In the genomic region with DNA sequence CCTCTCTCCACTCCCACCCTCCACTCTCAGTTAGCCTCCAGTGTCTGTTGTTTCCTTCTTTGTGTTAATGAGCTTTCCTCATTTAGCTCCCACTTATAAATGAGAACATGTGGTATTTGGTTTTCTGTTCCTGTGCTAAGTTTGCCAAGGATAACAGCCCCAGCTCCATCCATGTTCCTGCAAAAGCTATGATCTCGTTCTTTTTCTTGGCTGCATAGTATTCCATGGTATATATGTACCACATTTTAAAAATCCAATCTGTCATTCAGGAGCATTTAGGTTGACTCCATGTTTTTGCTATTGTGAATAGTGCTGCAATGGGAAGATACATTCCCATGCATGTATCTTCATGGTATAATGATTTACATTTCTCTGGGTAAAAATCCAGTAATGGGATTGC, we compare ENCODE assay signal across 4 cellular contexts.
A peak's percentile ranks its signal among the peaks of the same experiment; 100 is the strongest.
TF ChIP-seq lines count a peak whose summit lies in the region.

No MANE protein-coding gene starts in this region.

TF ChIP-seq in HepG2, 621 proteins besides CTCF, POLR2A, EP300 and RAD21:
- TF ChIP-seq ZMYM3 (CRISPR knock-in tag; IDR thresholded peaks at IDR 0.05) (0 out of 2 replicates have a peak, but pooled peaks have one; percentile 27), ZNF124 (CRISPR knock-in tag; IDR thresholded peaks at IDR 0.05) (no peak)

TF ChIP-seq in HCT116, 20 proteins besides CTCF, POLR2A, EP300 and RAD21:
- TF ChIP-seq JUND (IDR thresholded peaks at IDR 0.05) (no peak), ELF1 (IDR thresholded peaks at IDR 0.05; ENCODE audit: borderline replicate concordance, low read depth) (no peak), CEBPB (IDR thresholded peaks at IDR 0.05; ENCODE audit: low read depth) (no peak), EGR1 (IDR thresholded peaks at IDR 0.05; ENCODE audit: low read depth) (no peak), POLR2AphosphoS5 (IDR thresholded peaks at IDR 0.05; ENCODE audit: low read depth, low read length) (no peak), CBX3 (IDR thresholded peaks at IDR 0.05; ENCODE audit: low read depth) (peak; percentile 23; the same call in 1 of the 2 replicates), MAX (IDR thresholded peaks at IDR 0.05) (no peak), SRF (IDR thresholded peaks at IDR 0.05; ENCODE audit: low read depth) (no peak)
- TF ChIP-seq, protein P1, sequence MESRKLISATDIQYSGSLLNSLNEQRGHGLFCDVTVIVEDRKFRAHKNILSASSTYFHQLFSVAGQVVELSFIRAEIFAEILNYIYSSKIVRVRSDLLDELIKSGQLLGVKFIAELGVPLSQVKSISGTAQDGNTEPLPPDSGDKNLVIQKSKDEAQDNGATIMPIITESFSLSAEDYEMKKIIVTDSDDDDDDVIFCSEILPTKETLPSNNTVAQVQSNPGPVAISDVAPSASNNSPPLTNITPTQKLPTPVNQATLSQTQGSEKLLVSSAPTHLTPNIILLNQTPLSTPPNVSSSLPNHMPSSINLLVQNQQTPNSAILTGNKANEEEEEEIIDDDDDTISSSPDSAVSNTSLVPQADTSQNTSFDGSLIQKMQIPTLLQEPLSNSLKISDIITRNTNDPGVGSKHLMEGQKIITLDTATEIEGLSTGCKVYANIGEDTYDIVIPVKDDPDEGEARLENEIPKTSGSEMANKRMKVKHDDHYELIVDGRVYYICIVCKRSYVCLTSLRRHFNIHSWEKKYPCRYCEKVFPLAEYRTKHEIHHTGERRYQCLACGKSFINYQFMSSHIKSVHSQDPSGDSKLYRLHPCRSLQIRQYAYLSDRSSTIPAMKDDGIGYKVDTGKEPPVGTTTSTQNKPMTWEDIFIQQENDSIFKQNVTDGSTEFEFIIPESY (IDR thresholded peaks at IDR 0.05; ENCODE audit: extremely low read depth, insufficient replicate concordance, low read length): no peak

TF ChIP-seq in WTC11, 78 proteins besides CTCF, POLR2A, EP300 and RAD21:
- TF ChIP-seq GTF2I (CRISPR knock-in tag; conservative IDR thresholded peaks at IDR 0.05): peak; percentile 51; the same call in 1 of the 2 replicates
- no peak for TF ChIP-seq FOXJ3 (CRISPR knock-in tag; IDR thresholded peaks at IDR 0.05; ENCODE audit: borderline replicate concordance)

TF ChIP-seq in H1, 55 proteins besides CTCF, POLR2A, EP300 and RAD21:
- no peak for TF ChIP-seq SIN3A (conservative IDR thresholded peaks at IDR 0.05 in 1 of 2, IDR thresholded peaks at IDR 0.05 in 1 of 2; ENCODE audit: low read depth in 1 of 2, low read length in 2 of 2)
- no peak for TF ChIP-seq EGR1 (IDR thresholded peaks at IDR 0.05; ENCODE audit: borderline replicate concordance, low read depth, low read length)
- peak; percentile 84 for TF ChIP-seq KDM1A (IDR thresholded peaks at IDR 0.05; ENCODE audit: borderline replicate concordance, low read length)
- no peak for TF ChIP-seq RFX5 (IDR thresholded peaks at IDR 0.05; ENCODE audit: borderline replicate concordance, low read depth, low read length)
- TF ChIP-seq HDAC2 (IDR thresholded peaks at IDR 0.05; ENCODE audit: borderline replicate concordance in 1 of 2, low read depth in 2 of 2, low read length in 2 of 2): peak in 1 of 2 experiments; percentile 47; a peak in 1 of 4 replicates
